Comparison of ENCODE assay signal across 27 cellular contexts in genomic region chr19:10207026-10207425, GRCh38. TPM values are rescaled to one million over a fixed set of nuclear protein-coding genes. Genes with fewer than 3 reads are reported as not detected.
DNase-seq lines count a peak whose midpoint lies in the region; ATAC-seq and TF ChIP-seq lines count a peak whose summit lies in the region.
"Had no signal": no experiment of that assay in that cellular context is flagged by ENCODE, and none has a peak within 500 bp of the region (broad histone marks: within the 10 kb centered on the region; RNA-seq: fewer than 3 reads in every experiment).

No MANE protein-coding gene starts in this region.

- in situ Hi-C loops in GM13977 (cut with MboI; ENCODE audit: low pct_unique_long_range_greater_than_20kb, low sequenced_read_pairs, unreplicated experiment): no loop called here

- H4K20me1 ChIP-seq in SK-N-SH (ENCODE audit: insufficient read depth): no peaks in the 10 kb centered on the region
- H4K20me1 ChIP-seq in PC-3 (ENCODE audit: low read length): no peaks in the 10 kb centered on the region

- H3K79me2 ChIP-seq in SK-N-SH (ENCODE audit: insufficient read depth): no peaks in the 10 kb centered on the region
- no peaks in the 10 kb centered on the region for H3K79me2 ChIP-seq in PC-3 (ENCODE audit: low read length)

- H3K4me1 ChIP-seq in SK-N-SH (ENCODE audit: control insufficient read depth in 1 of 2, insufficient read depth in 2 of 2, low read depth in 1 of 2, low read length in 1 of 2) (no peaks in the 10 kb centered on the region), PC-3 (ENCODE audit: insufficient read depth, low read length) (peaks cover 21% of the 10 kb centered on the region), foreskin keratinocyte (no peaks in the 10 kb centered on the region), psoas muscle (no peaks in the 10 kb centered on the region)
- no peaks in the 10 kb centered on the region for H3K4me1 ChIP-seq in CD8-positive, alpha-beta T cell (ENCODE audit: insufficient read depth, low read length)
- H3K4me1 ChIP-seq: left ventricle myocardium inferior, tibial nerve had no signal

- H3K27me3 ChIP-seq in SK-N-SH (ENCODE audit: insufficient read depth): no peaks in the 10 kb centered on the region
- no peaks in the 10 kb centered on the region for H3K27me3 ChIP-seq in PC-3 (ENCODE audit: low read length)
- no peaks in the 10 kb centered on the region for H3K27me3 ChIP-seq in foreskin keratinocyte
- no peaks in the 10 kb centered on the region for H3K27me3 ChIP-seq in CD8-positive, alpha-beta T cell (ENCODE audit: insufficient read depth, low read length)
- no peaks in the 10 kb centered on the region for H3K27me3 ChIP-seq in psoas muscle (ENCODE audit: insufficient read depth in 3 of 3, low read length in 2 of 3)
- H3K27me3 ChIP-seq: brain microvascular endothelial cell, tibial nerve had no signal

- H3K27ac ChIP-seq in SK-N-SH (ENCODE audit: low read depth in 2 of 2, low read length in 1 of 2): no peak overlapping the region
- no peak overlapping the region for H3K27ac ChIP-seq in PC-3 (ENCODE audit: low read length)
- no peak overlapping the region for H3K27ac ChIP-seq in foreskin keratinocyte
- H3K27ac ChIP-seq in CD8-positive, alpha-beta T cell (ENCODE audit: low read depth, low read length): no peak overlapping the region
- no peak overlapping the region for H3K27ac ChIP-seq in psoas muscle
- H3K27ac ChIP-seq: brain microvascular endothelial cell, epithelial cell of prostate, left ventricle myocardium inferior, tibial nerve had no signal

- no peak for TF ChIP-seq EP300 in SK-N-SH (IDR thresholded peaks at IDR 0.05; ENCODE audit: borderline replicate concordance in 1 of 2, low read depth in 1 of 2, low read length in 1 of 2)

- intact Hi-C loops in PC-3 (cut with micrococcal nuclease): no loop called here
- intact Hi-C loops in CD8-positive, alpha-beta T cell (cut with DNase I, micrococcal nuclease): no loop called here
- intact Hi-C loops in psoas muscle (cut with DNase I): no loop called here

- peaks cover 6% of the 10 kb centered on the region for H3K9me3 Mint-ChIP-seq in CD8-positive, alpha-beta T cell

- TF ChIP-seq CTCF in SK-N-SH (IDR thresholded peaks at IDR 0.05): no peak
- TF ChIP-seq CTCF in GM13977 (IDR thresholded peaks at IDR 0.05; ENCODE audit: extremely low read depth, insufficient read depth, missing control alignments): no peak
- 0 out of 2 replicates have a peak, but pooled peaks have one; percentile 12 for TF ChIP-seq CTCF in PC-3 (conservative IDR thresholded peaks at IDR 0.05; ENCODE audit: low read depth, low read length)
- TF ChIP-seq CTCF in foreskin keratinocyte (conservative IDR thresholded peaks at IDR 0.05): peak; percentile 22
- TF ChIP-seq CTCF in CD8-positive, alpha-beta T cell (IDR thresholded peaks at IDR 0.05): no peak
- no peak for TF ChIP-seq CTCF in psoas muscle (IDR thresholded peaks at IDR 0.05)

- no peak overlapping the region for H3K4me3 Mint-ChIP-seq in CD8-positive, alpha-beta T cell
- H3K4me3 Mint-ChIP-seq: CD4-positive, alpha-beta memory T cell had no signal

- H3K4me2 ChIP-seq in SK-N-SH (no peak overlapping the region), PC-3 (ENCODE audit: low read length) (no peak overlapping the region)

- POLR2A ChIA-PET in SK-N-SH (lab: Yijun Ruan, JAX) (interaction anchor here (1.2 kb wide), 1 partner anchor 12 kb away, joined by 4 read pairs; no protein-coding TSS in a partner anchor), PC-3 (lab: Charles Lee; ENCODE audit: unreplicated experiment) (no interaction called here)
- POLR2A ChIA-PET in CD8-positive, alpha-beta T cell (lab: Charles Lee): interaction anchor here (1.3 kb wide), 1 partner anchor 43 kb away, joined by 4 read pairs; no protein-coding TSS in a partner anchor

- TF ChIP-seq RAD21 in SK-N-SH (IDR thresholded peaks at IDR 0.05; ENCODE audit: low read length): no peak

- WGBS in SK-N-SH (ENCODE audit: low lambda C conversion rate): 100% methylated on average over 1 of the region's 1 CpG
- 94 to 100% (median 100%) methylated on average over 1 of the region's 1 CpG for WGBS in psoas muscle, 3 donors

- H3K36me3 ChIP-seq in SK-N-SH (replicated peaks in 1 of 2; ENCODE audit: control insufficient read depth in 1 of 2, insufficient read depth in 2 of 2, low read length in 1 of 2): no peaks in the 10 kb centered on the region
- no peaks in the 10 kb centered on the region for H3K36me3 ChIP-seq in PC-3 (ENCODE audit: low read depth, low read length)
- no peaks in the 10 kb centered on the region for H3K36me3 ChIP-seq in CD8-positive, alpha-beta T cell (ENCODE audit: insufficient read depth, low read length)
- H3K36me3 ChIP-seq in psoas muscle (ENCODE audit: insufficient read depth in 1 of 2, low read depth in 1 of 2): no peaks in the 10 kb centered on the region
- H3K36me3 ChIP-seq: brain microvascular endothelial cell, left ventricle myocardium inferior had no signal

- H3K4me3 ChIP-seq in SK-N-SH (ENCODE audit: low read depth in 2 of 2, low read length in 1 of 2) (no peak overlapping the region), PC-3 (ENCODE audit: low read length) (no peak overlapping the region), psoas muscle (no peak overlapping the region)
- no peak overlapping the region for H3K4me3 ChIP-seq in CD8-positive, alpha-beta T cell (ENCODE audit: low read depth, low read length)
- H3K4me3 ChIP-seq: left ventricle myocardium inferior, tibial nerve had no signal

- no peak overlapping the region for H3K9ac ChIP-seq in SK-N-SH
- no peak overlapping the region for H3K9ac ChIP-seq in PC-3 (ENCODE audit: low read length)

- BruUV-seq in PC-3 (replicated peaks; lab: Mats Ljungman, UMichigan): no TSS peak

- H3K9me2 ChIP-seq in SK-N-SH (no peaks in the 10 kb centered on the region), PC-3 (replicated peaks; ENCODE audit: low read length) (no peaks in the 10 kb centered on the region)

- no peaks in the 10 kb centered on the region for H3K36me3 Mint-ChIP-seq in CD8-positive, alpha-beta T cell
- H3K36me3 Mint-ChIP-seq: IgD-negative memory B cell had no signal

- ATAC-seq in SK-N-SH treated with all-trans-retinoic acid at 6 μM for 48 hours (no peak), PC-3 (no peak), foreskin keratinocyte (no peak), psoas muscle (no peak)
- no peak for ATAC-seq in CD8-positive, alpha-beta T cell

- H3K9me3 ChIP-seq in SK-N-SH (no peaks in the 10 kb centered on the region), PC-3 (ENCODE audit: low read length) (no peaks in the 10 kb centered on the region), psoas muscle (no peaks in the 10 kb centered on the region)
- no peaks in the 10 kb centered on the region for H3K9me3 ChIP-seq in CD8-positive, alpha-beta T cell (ENCODE audit: low read length)
- H3K9me3 ChIP-seq: tibial nerve had no signal

- CTCF ChIA-PET in SK-N-SH (lab: Yijun Ruan, JAX) (no interaction called here), PC-3 (lab: Charles Lee) (interaction anchor here (0.5 kb wide), 1 partner anchor 442 kb away, joined by 4 read pairs; no protein-coding TSS in a partner anchor)
- CTCF ChIA-PET in CD8-positive, alpha-beta T cell (lab: Charles Lee): interaction anchor here (0.6 to 1.2 kb wide), 3 partner anchors 13 to 526 kb away, joined by 3 to 5 read pairs (median 3); partner anchors contain the start of gene DNMT1

- H3F3A ChIP-seq in SK-N-SH (replicated peaks; ENCODE audit: insufficient read depth) (no peaks in the 10 kb centered on the region), PC-3 (ENCODE audit: low read length, unreplicated experiment) (no peaks in the 10 kb centered on the region)

- no peaks in the 10 kb centered on the region for H3K4me1 Mint-ChIP-seq in CD8-positive, alpha-beta T cell (ENCODE audit: low read depth)
- H3K4me1 Mint-ChIP-seq: CD4-positive, alpha-beta memory T cell had no signal

- no peaks in the 10 kb centered on the region for H3K27me3 Mint-ChIP-seq in CD8-positive, alpha-beta T cell (ENCODE audit: low read depth)
- H3K27me3 Mint-ChIP-seq: CD4-positive, alpha-beta memory T cell; IgD-negative memory B cell had no signal

- H3K27ac Mint-ChIP-seq in CD8-positive, alpha-beta T cell: no peak overlapping the region
- H3K27ac Mint-ChIP-seq: IgD-negative memory B cell had no signal

- DNase-seq in SK-N-SH (no peak), GM13977 (ENCODE audit: low spot score) (peak; percentile 1), PC-3 (no peak), foreskin keratinocyte (no peak), amniotic stem cell (lab: John Stamatoyannopoulos, UW) (no peak), psoas muscle (no peak)
- DNase-seq in CD8-positive, alpha-beta T cell: no peak
- DNase-seq: activated CD4-positive, alpha-beta T cell treated with anti-CD3 and anti-CD28 coated beads for 48 hours; activated effector memory CD4-positive, alpha-beta T cell treated with anti-CD3 and anti-CD28 coated beads, Interleukin-2, amount 50 U/mL, for 16 hours; activated T-cell treated with anti-CD3 and anti-CD28 coated beads, Interleukin-2, amount 50 U/mL, for 1 hour; brain microvascular endothelial cell; CD4-positive, alpha-beta memory T cell; effector CD8-positive, alpha-beta T cell; glutamatergic neuron; left ventricle myocardium inferior; MM.1S; NCI-H1417 treated with DMSO at 0.1 percent for 48 hours; NCI-H2081 treated with DMSO at 0.1 percent for 48 hours; NCI-H446; nucleus accumbens; OCI-M1; SHP77; stimulated activated CD4-positive, alpha-beta T cell treated with anti-CD3 and anti-CD28 coated beads, Interleukin-2, amount 100 ng/mL, for 24 hours had no signal

- no peak overlapping the region for H2AFZ ChIP-seq in SK-N-SH (ENCODE audit: low read depth)
- H2AFZ ChIP-seq in PC-3 (ENCODE audit: low read length): no peak overlapping the region

RNA-seq across cellular contexts. Expression of gene DNMT1, which starts 12.3 kb away (rescaled TPM):
- polyA plus RNA-seq in SK-N-SH (2012; rRNA removed) (46.1 and 58.3 TPM in 2 replicates), foreskin keratinocyte (87.8 and 110 TPM in 2 replicates), psoas muscle (10 to 100 TPM in 2 of 3 donors, 1 to 10 TPM in 1; 7.1 to 25.2 (median 13.5) TPM)
- polyA plus RNA-seq in SK-N-SH (2012; cell fraction: cytosol; rRNA removed): 33.8 and 37.3 TPM in 2 replicates
- 151 and 170 TPM in 2 replicates for polyA plus RNA-seq in SK-N-SH (2012; cell fraction: nucleus; rRNA removed)
- total RNA-seq in PC-3 (2014; rRNA removed) (259 and 358 TPM in 2 replicates), foreskin keratinocyte (138 and 160 TPM in 2 replicates), psoas muscle (10 to 100 TPM; 11.1 to 20.2 (median 16.2) TPM)
- total RNA-seq in CD8-positive, alpha-beta T cell: 100 to 1,000 TPM; 135 to 154 TPM

RNA-seq across cellular contexts. Expression of gene S1PR2, which starts 24.1 kb away (rescaled TPM):
- polyA plus RNA-seq in SK-N-SH (2012; rRNA removed): 3.6 and 3.8 TPM in 2 replicates
- polyA plus RNA-seq in SK-N-SH (2012; cell fraction: cytosol; rRNA removed): 2.1 and 2.5 TPM in 2 replicates
- polyA plus RNA-seq in SK-N-SH (2012; cell fraction: nucleus; rRNA removed): 3.3 and 4.4 TPM in 2 replicates
- 4.1 and 5.8 TPM in 2 replicates for total RNA-seq in PC-3 (2014; rRNA removed)
- total RNA-seq in foreskin keratinocyte: 3.4 and 4.7 TPM in 2 replicates
- 2.2 and 2.5 TPM in 2 replicates for polyA plus RNA-seq in foreskin keratinocyte
- 10 to 100 TPM; 13.3 to 14.8 TPM for total RNA-seq in CD8-positive, alpha-beta T cell
- 1 to 10 TPM; 1.1 to 2.0 (median 1.6) TPM for total RNA-seq in psoas muscle
- polyA plus RNA-seq in psoas muscle: under 1 TPM; 0.17 to 0.59 (median 0.36) TPM

RNA-seq across cellular contexts. Expression of gene MRPL4, which starts 45.0 kb away (rescaled TPM):
- 76.0 and 110 TPM in 2 replicates for polyA plus RNA-seq in SK-N-SH (2012; rRNA removed)
- 47.1 and 75.1 TPM in 2 replicates for polyA plus RNA-seq in SK-N-SH (2012; cell fraction: cytosol; rRNA removed)
- polyA plus RNA-seq in SK-N-SH (2012; cell fraction: nucleus; rRNA removed): 101 and 137 TPM in 2 replicates
- total RNA-seq in PC-3 (2014; rRNA removed): 336 and 427 TPM in 2 replicates
- total RNA-seq in foreskin keratinocyte: 80.3 and 94.6 TPM in 2 replicates
- polyA plus RNA-seq in foreskin keratinocyte: 123 and 127 TPM in 2 replicates
- total RNA-seq in CD8-positive, alpha-beta T cell: 10 to 100 TPM; 39.5 to 46.0 TPM
- total RNA-seq in psoas muscle: 10 to 100 TPM; 54.9 to 94.0 (median 58.9) TPM
- polyA plus RNA-seq in psoas muscle: 100 to 1,000 TPM in 1 of 3 donors, 10 to 100 TPM in 2; 78.1 to 191 (median 79.9) TPM

Comparison
In these comparisons a context has a peak if more than half of its experiments do, and no peak if none do; other contexts are left out.
1. CTCF ChIP-seq: peak in PC-3 (single experiment) and foreskin keratinocyte (single experiment); none in SK-N-SH (single experiment), GM13977 (single experiment), CD8-positive, alpha-beta T cell (single experiment) and psoas muscle (single experiment).